23 cellular contexts compared by ENCODE assay signal in the genomic region with DNA sequence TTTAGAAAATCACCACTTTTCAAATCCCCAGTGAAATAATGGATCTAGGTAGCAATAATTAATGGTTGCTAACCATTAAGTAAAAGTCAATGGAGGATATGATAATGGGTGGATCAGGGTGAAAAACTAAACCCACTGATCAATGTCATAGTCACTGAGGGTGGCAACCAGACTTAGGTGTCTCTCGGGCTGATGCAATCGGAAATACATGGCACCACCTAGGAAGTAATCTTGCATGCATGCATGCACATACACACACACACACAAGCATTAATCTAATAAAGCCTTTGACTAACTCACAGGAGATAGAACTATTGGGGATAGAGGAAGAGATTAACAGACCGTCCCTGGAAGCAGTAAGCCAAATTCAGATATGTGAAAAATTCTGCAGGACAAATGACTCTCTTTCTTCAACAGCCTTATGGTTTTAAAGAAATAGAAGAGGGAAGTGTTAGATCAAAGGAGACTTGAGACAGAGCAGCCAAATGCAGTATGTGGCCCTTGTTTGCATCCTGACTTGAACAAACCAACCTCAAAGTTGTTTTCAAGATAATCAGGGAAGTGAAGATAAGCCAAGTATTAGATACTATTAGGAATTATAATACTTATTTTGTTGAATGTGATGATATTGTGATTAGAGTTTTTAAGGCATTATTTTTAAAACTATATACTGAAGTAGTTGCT.
A peak's percentile ranks its signal among the peaks of the same experiment; 100 is the strongest.
DNase-seq lines count a peak whose midpoint lies in the region; ATAC-seq and TF ChIP-seq lines count a peak whose summit lies in the region.
"Had no signal": no experiment of that assay in that cellular context is flagged by ENCODE, and none has a peak within 500 bp of the region (broad histone marks: within the 10 kb centered on the region; RNA-seq: fewer than 3 reads in every experiment).

No MANE protein-coding gene starts in this region.

- H3K27ac ChIP-seq in OCI-LY3 (ENCODE audit: low read length) = peak overlapping the region; percentile 25
- H3K27ac ChIP-seq: body of pancreas, dorsolateral prefrontal cortex, left lung, PC-9, suprapubic skin, upper lobe of right lung had no signal

- H3K9me3 ChIP-seq in OCI-LY3 (ENCODE audit: insufficient read depth, low read length) = no peaks in the 10 kb centered on the region
- H3K9me3 ChIP-seq: body of pancreas, left lung, suprapubic skin, upper lobe of right lung had no signal

- peaks cover 2% of the 10 kb centered on the region for H3K27me3 Mint-ChIP-seq in memory B cell

- no peaks in the 10 kb centered on the region for H3K36me3 ChIP-seq in OCI-LY3 (replicated peaks; ENCODE audit: low read depth, low read length)
- H3K36me3 ChIP-seq: left lung, suprapubic skin, upper lobe of right lung had no signal

- peak overlapping the region; percentile 34 for H3K4me2 ChIP-seq in OCI-LY3 (ENCODE audit: low read length)
- H3K4me2 ChIP-seq: PC-9 had no signal

- no peaks in the 10 kb centered on the region for H3K36me3 Mint-ChIP-seq in memory B cell
- H3K36me3 Mint-ChIP-seq: naive thymus-derived CD4-positive, alpha-beta T cell had no signal

- DNase-seq in GM12864 (ENCODE audit: low read depth) = peak; percentile 22
- DNase-seq in memory B cell (ENCODE audit: low spot score in 2 of 2) = peak in 1 of 2 donors; percentile 26
- no peak for DNase-seq in NCI-H2196 (lab: John Stamatoyannopoulos, UW; ENCODE audit: unreplicated experiment)
- no peak for DNase-seq in NCI-H2171 treated with DMSO at 0.1 percent for 48 hours (lab: John Stamatoyannopoulos, UW)
- DNase-seq: activated CD4-positive, alpha-beta T cell treated with anti-CD3 and anti-CD28 coated beads, Interleukin-2, amount 10 ng/mL, durations not matched to agents 7 days and 5 days; activated naive CD4-positive, alpha-beta T cell; activated T-cell treated with anti-CD3 and anti-CD28 coated beads, Interleukin-2, amount 50 U/mL, for 4 hours; body of pancreas; CD4-positive, alpha-beta T cell; dorsolateral prefrontal cortex; EL; left lung; naive thymus-derived CD4-positive, alpha-beta T cell; NCI-H748 treated with DMSO at 0.1 percent for 48 hours; PC-9; Right ventricle myocardium superior; stimulated activated CD4-positive, alpha-beta T cell treated with anti-CD3 and anti-CD28 coated beads, Interleukin-4, amount 100 ng/mL, for 4 hours; stimulated activated naive CD4-positive, alpha-beta T cell; upper lobe of right lung had no signal

- ATAC-seq in GM19324 (IDR thresholded peaks at IDR 0.05; ENCODE audit: low FRiP score, unreplicated experiment) (peak; percentile 66), memory B cell (ENCODE audit: low read depth) (peak; percentile 98), HG02678 (IDR thresholded peaks at IDR 0.05; ENCODE audit: unreplicated experiment) (no peak)
- ATAC-seq: activated T-cell treated with anti-CD3 and anti-CD28 coated beads, Interleukin-2, amount 50 U/mL, for 4 hours; body of pancreas; left lung; naive thymus-derived CD4-positive, alpha-beta T cell; upper lobe of right lung had no signal

- TF ChIP-seq CTCF in GM12864 (IDR thresholded peaks at IDR 0.05; ENCODE audit: low read depth, low read length, missing control alignments) = no peak
- no peak for TF ChIP-seq CTCF in OCI-LY3 (IDR thresholded peaks at IDR 0.05; ENCODE audit: low read depth, low read length)

- H3K9ac ChIP-seq in OCI-LY3 (ENCODE audit: low read length) = no peak overlapping the region

- no peaks in the 10 kb centered on the region for H3K79me2 ChIP-seq in OCI-LY3 (ENCODE audit: low read length)

- H3K27me3 ChIP-seq in OCI-LY3 (ENCODE audit: low read depth, low read length) = no peaks in the 10 kb centered on the region
- H3K27me3 ChIP-seq: body of pancreas, left lung, upper lobe of right lung had no signal

- H2AFZ ChIP-seq in OCI-LY3 (ENCODE audit: low read depth, low read length) = peak overlapping the region; percentile 43
- H2AFZ ChIP-seq: PC-9 had no signal

- H3K4me1 Mint-ChIP-seq in memory B cell = peaks cover 15% of the 10 kb centered on the region
- H3K4me1 Mint-ChIP-seq: activated CD4-positive, alpha-beta T cell treated with anti-CD3 and anti-CD28 coated beads, Interleukin-2, amount 10 ng/mL, durations not matched to agents 7 days and 5 days; naive thymus-derived CD4-positive, alpha-beta T cell had no signal

- no peaks in the 10 kb centered on the region for H3K9me3 Mint-ChIP-seq in memory B cell
- H3K9me3 Mint-ChIP-seq: activated CD4-positive, alpha-beta T cell treated with anti-CD3 and anti-CD28 coated beads, Interleukin-2, amount 10 ng/mL, durations not matched to agents 7 days and 5 days; activated T-cell treated with anti-CD3 and anti-CD28 coated beads, Interleukin-2, amount 50 U/mL, for 4 hours; CD4-positive, alpha-beta T cell had no signal

- peak overlapping the region; percentile 59 for H3K4me3 Mint-ChIP-seq in memory B cell
- H3K4me3 Mint-ChIP-seq: activated CD4-positive, alpha-beta T cell treated with anti-CD3 and anti-CD28 coated beads, Interleukin-2, amount 10 ng/mL, durations not matched to agents 7 days and 5 days; activated T-cell treated with anti-CD3 and anti-CD28 coated beads, Interleukin-2, amount 50 U/mL, for 4 hours; CD4-positive, alpha-beta T cell; naive thymus-derived CD4-positive, alpha-beta T cell had no signal

- peaks cover 10% of the 10 kb centered on the region for H3K4me1 ChIP-seq in OCI-LY3 (ENCODE audit: low read length)
- H3K4me1 ChIP-seq: body of pancreas, left lung, suprapubic skin, upper lobe of right lung had no signal

- no peak overlapping the region for H3K4me3 ChIP-seq in GM12864 (ENCODE audit: low read depth, low read length)
- peak overlapping the region; percentile 6; the same call in 1 of the 2 replicates for H3K4me3 ChIP-seq in OCI-LY3 (ENCODE audit: low read length)
- H3K4me3 ChIP-seq: body of pancreas, dorsolateral prefrontal cortex, left lung, PC-9, suprapubic skin, upper lobe of right lung had no signal

- no peaks in the 10 kb centered on the region for H4K20me1 ChIP-seq in OCI-LY3 (ENCODE audit: insufficient read depth, low read length)

- no peak overlapping the region for H3K27ac Mint-ChIP-seq in memory B cell
- H3K27ac Mint-ChIP-seq: activated CD4-positive, alpha-beta T cell treated with anti-CD3 and anti-CD28 coated beads, Interleukin-2, amount 10 ng/mL, durations not matched to agents 7 days and 5 days; CD4-positive, alpha-beta T cell; naive thymus-derived CD4-positive, alpha-beta T cell had no signal
